Comparison of ENCODE assay signal across 8 cellular contexts in the genomic region with DNA sequence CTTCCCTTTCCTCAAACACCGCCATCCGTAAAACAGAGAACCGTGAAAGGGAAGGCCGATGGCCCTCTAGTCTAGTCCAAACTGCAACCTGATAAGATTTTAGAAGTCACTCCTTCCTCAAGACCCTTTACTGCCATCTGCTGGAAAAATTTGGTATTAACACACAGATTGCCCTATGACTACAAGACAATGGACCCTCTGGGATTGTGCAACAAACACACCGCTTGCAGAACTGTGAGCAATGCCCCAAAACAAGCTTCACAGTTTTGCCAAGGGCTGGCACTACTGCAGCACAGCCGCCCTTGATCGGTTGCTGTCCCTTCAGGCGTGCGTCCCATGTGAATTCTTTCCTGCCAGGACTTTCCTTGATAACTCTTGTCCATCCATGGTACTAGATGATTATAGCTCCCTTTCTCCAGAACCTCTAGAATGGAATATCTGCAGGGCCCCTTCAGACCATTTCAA. TPM values are rescaled to one million over a fixed set of nuclear protein-coding genes. Genes with fewer than 3 reads are reported as not detected.
DNase-seq lines count a peak whose midpoint lies in the region; ATAC-seq and TF ChIP-seq lines count a peak whose summit lies in the region.

No MANE protein-coding gene starts in this region.

- H3K27ac ChIP-seq in colonic mucosa (no peak overlapping the region), right lobe of liver (no peak overlapping the region)

- no peaks in the 10 kb centered on the region for H3K9me3 Mint-ChIP-seq in stimulated activated naive B cell treated with anti-CD40 and anti-IgM and Interleukin-4, amounts not matched to agents 10 μg/mL and 1 μg/mL and 100 μg/mL, for 72 hours

- DNase-seq in COLO829 (ENCODE audit: low spot score), result peak; percentile 73
- peak; percentile 95 for DNase-seq in NCI-H2196 (lab: John Stamatoyannopoulos, UW; ENCODE audit: unreplicated experiment)
- DNase-seq in UCSD-AML1 (lab: John Stamatoyannopoulos, UW; ENCODE audit: unreplicated experiment), result peak; percentile 17
- DNase-seq in colonic mucosa, result peak; percentile 78
- peak; percentile 45 to 80 (median 69) for DNase-seq in right lobe of liver
- peak; percentile 46 for DNase-seq in stimulated activated naive B cell treated with anti-CD40 and anti-IgM and Interleukin-4, amounts not matched to agents 10 μg/mL and 1 μg/mL and 100 μg/mL, for 72 hours

- ATAC-seq in GM19328 (IDR thresholded peaks at IDR 0.05; ENCODE audit: unreplicated experiment) (peak; percentile 78), HG03342 (IDR thresholded peaks at IDR 0.05; ENCODE audit: unreplicated experiment) (peak; percentile 93), right lobe of liver (peak; percentile 98 to 100 (median 100))
- peak; percentile 85 for ATAC-seq in stimulated activated naive B cell treated with anti-CD40 and anti-IgM and Interleukin-4, amounts not matched to agents 10 μg/mL and 1 μg/mL and 100 μg/mL, for 72 hours (replicated peaks)

- H3K27me3 Mint-ChIP-seq in stimulated activated naive B cell treated with anti-CD40 and anti-IgM and Interleukin-4, amounts not matched to agents 10 μg/mL and 1 μg/mL and 100 μg/mL, for 72 hours, result peaks cover 11 to 12% of the 10 kb centered on the region in 2 donors

- WGBS in right lobe of liver (ENCODE audit: insufficient coverage, low coverage, low lambda C conversion rate, missing lambda C conversion rate), result 8% methylated on average over 8 of the region's 9 CpGs

- TF ChIP-seq CTCF in colonic mucosa (IDR thresholded peaks at IDR 0.05) (peak; percentile 84), right lobe of liver (IDR thresholded peaks at IDR 0.05) (peak; percentile 85 to 92 (median 90))

- H3K9me3 ChIP-seq in colonic mucosa (no peaks in the 10 kb centered on the region), right lobe of liver (no peaks in the 10 kb centered on the region)

- intact Hi-C loops in colonic mucosa (cut with DNase I), result no loop called here
- intact Hi-C loops in right lobe of liver (cut with DNase I), result no loop called here

- H3K4me3 Mint-ChIP-seq in stimulated activated naive B cell treated with anti-CD40 and anti-IgM and Interleukin-4, amounts not matched to agents 10 μg/mL and 1 μg/mL and 100 μg/mL, for 72 hours, result no peak overlapping the region

- H3K27me3 ChIP-seq in colonic mucosa (no peaks in the 10 kb centered on the region), right lobe of liver (no peaks in the 10 kb centered on the region)

- H3K9ac ChIP-seq in colonic mucosa (ENCODE audit: low read depth in 2 of 2, low read length in 2 of 2), result no peak overlapping the region

- H3K4me1 Mint-ChIP-seq in stimulated activated naive B cell treated with anti-CD40 and anti-IgM and Interleukin-4, amounts not matched to agents 10 μg/mL and 1 μg/mL and 100 μg/mL, for 72 hours, result peaks cover 0 to 7% of the 10 kb centered on the region in 2 donors

- H3K36me3 ChIP-seq in colonic mucosa, result no peaks in the 10 kb centered on the region
- no peaks in the 10 kb centered on the region for H3K36me3 ChIP-seq in right lobe of liver

- H3K36me3 Mint-ChIP-seq in stimulated activated naive B cell treated with anti-CD40 and anti-IgM and Interleukin-4, amounts not matched to agents 10 μg/mL and 1 μg/mL and 100 μg/mL, for 72 hours, result no peaks in the 10 kb centered on the region

- H3K27ac Mint-ChIP-seq in stimulated activated naive B cell treated with anti-CD40 and anti-IgM and Interleukin-4, amounts not matched to agents 10 μg/mL and 1 μg/mL and 100 μg/mL, for 72 hours, result no peak overlapping the region

- H3K4me1 ChIP-seq in colonic mucosa (no peaks in the 10 kb centered on the region), right lobe of liver (no peaks in the 10 kb centered on the region)

- H3K4me3 ChIP-seq in colonic mucosa, result no peak overlapping the region
- no peak overlapping the region for H3K4me3 ChIP-seq in right lobe of liver

- TF ChIP-seq POLR2A in right lobe of liver (IDR thresholded peaks at IDR 0.05), result no peak

RNA-seq across cellular contexts. Expression of a gene that starts 23.1 kb away (rescaled TPM):
- 10 to 100 TPM; 21.0 to 28.5 TPM for total RNA-seq in colonic mucosa
- total RNA-seq in right lobe of liver, result 10 to 100 TPM in 2 of 6 experiments, 1 to 10 TPM in 4; 5.2 to 13.0 (median 7.8) TPM

Comparison
In these comparisons a context has a peak if more than half of its experiments do, and no peak if none do; other contexts are left out.
1. DNase-seq: peak in every context shown above with its lines; median percentile 95 in NCI-H2196; 78 in colonic mucosa; 73 in COLO829; 69 in right lobe of liver; 46 in stimulated activated naive B cell treated with anti-CD40 and anti-IgM and Interleukin-4, amounts not matched to agents 10 μg/mL and 1 μg/mL and 100 μg/mL, for 72 hours; 17 in UCSD-AML1.